Comparison of ENCODE assay signal across 19 cellular contexts in genomic region chr2:39405364-39405763, GRCh38. TPM values are rescaled to one million over a fixed set of nuclear protein-coding genes. Genes with fewer than 3 reads are reported as not detected.
DNase-seq lines count a peak whose midpoint lies in the region; ATAC-seq and TF ChIP-seq lines count a peak whose summit lies in the region.
"Had no signal": no experiment of that assay in that cellular context is flagged by ENCODE, and none has a peak within 500 bp of the region (broad histone marks: within the 10 kb centered on the region; RNA-seq: fewer than 3 reads in every experiment).

No MANE protein-coding gene starts in this region.

- TF ChIP-seq POLR2A in stomach (IDR thresholded peaks at IDR 0.05) = no peak

- H3K9me3 Mint-ChIP-seq in GM23338 (no peaks in the 10 kb centered on the region; the same call in 2 of the 3 replicates), endothelial cell (ENCODE audit: unreplicated experiment) (no peaks in the 10 kb centered on the region)
- H3K9me3 Mint-ChIP-seq: CD4-positive, alpha-beta memory T cell had no signal

- H3K36me3 ChIP-seq in GM23338 (ENCODE audit: insufficient read depth) = no peaks in the 10 kb centered on the region
- peaks cover 0 to 4% of the 10 kb centered on the region in 2 experiments for H3K36me3 ChIP-seq in trophoblast cell (ENCODE audit: control insufficient read depth in 1 of 2, insufficient read depth in 2 of 2, low read length in 2 of 2)
- no peaks in the 10 kb centered on the region for H3K36me3 ChIP-seq in left lung
- no peaks in the 10 kb centered on the region for H3K36me3 ChIP-seq in stomach
- H3K36me3 ChIP-seq: HAP-1, SJSA1 had no signal

- H3K4me1 Mint-ChIP-seq in GM23338 (peaks cover 79% of the 10 kb centered on the region), endothelial cell (ENCODE audit: unreplicated experiment) (peaks cover 89% of the 10 kb centered on the region)

- POLR2A ChIA-PET in RWPE1 (lab: Yijun Ruan, JAX; ENCODE audit: low non-redundant PET) = no interaction called here

- intact Hi-C loops in left lung (cut with DNase I) = no loop called here
- intact Hi-C loops in stomach (cut with DNase I; ENCODE audit: low total_unique reads) = no loop called here

- H4K20me1 ChIP-seq in GM23338 (replicated peaks; ENCODE audit: insufficient read depth) = no peaks in the 10 kb centered on the region; the same call in 1 of the 2 replicates

- H3K27me3 ChIP-seq in GM23338 (ENCODE audit: insufficient read depth) (no peaks in the 10 kb centered on the region), trophoblast cell (ENCODE audit: insufficient read depth, low read length) (no peaks in the 10 kb centered on the region), left lung (no peaks in the 10 kb centered on the region), stomach (no peaks in the 10 kb centered on the region)
- H3K27me3 ChIP-seq: SJSA1 had no signal

- H3K4me2 ChIP-seq in GM23338 (0 out of 2 replicates have a peak overlapping the region, but pooled peaks have one; percentile 44), trophoblast cell (ENCODE audit: low read length) (no peak overlapping the region)
- H3K4me2 ChIP-seq: A549, PC-9 had no signal

- H3K79me1 ChIP-seq in trophoblast cell (ENCODE audit: low read length) = peaks cover 10% of the 10 kb centered on the region

- WGBS in trophoblast cell (ENCODE audit: extremely low coverage, insufficient coverage, insufficient read length) = no CpG with 5 or more reads among the region's 4 CpGs
- WGBS in stomach, 5 donors = 73 to 87% (median 84%) methylated on average over 4 of the region's 4 CpGs

- no peak overlapping the region for H4K12ac ChIP-seq in trophoblast cell (ENCODE audit: low read depth, low read length)

- H3K9me2 ChIP-seq in GM23338 (ENCODE audit: insufficient read depth) = no peaks in the 10 kb centered on the region

- H3K27me3 Mint-ChIP-seq in GM23338 (ENCODE audit: insufficient read depth, low read depth, poor library complexity) (peaks cover 2% of the 10 kb centered on the region), endothelial cell (ENCODE audit: unreplicated experiment) (peaks cover 16% of the 10 kb centered on the region)
- H3K27me3 Mint-ChIP-seq: CD4-positive, alpha-beta memory T cell had no signal

- H3K27ac Mint-ChIP-seq in GM23338 (no peak overlapping the region), endothelial cell (ENCODE audit: unreplicated experiment) (no peak overlapping the region)

- peaks cover 79% of the 10 kb centered on the region for H3K4me1 ChIP-seq in GM23338 (ENCODE audit: insufficient read depth)
- peaks cover 13 to 26% of the 10 kb centered on the region in 2 experiments for H3K4me1 ChIP-seq in trophoblast cell (ENCODE audit: control insufficient read depth in 1 of 2, insufficient read depth in 2 of 2, low read length in 2 of 2)
- H3K4me1 ChIP-seq in left lung = peaks cover 13 to 40% of the 10 kb centered on the region in 2 donors
- H3K4me1 ChIP-seq in stomach = peaks cover 34 to 96% (median 68%) of the 10 kb centered on the region in 4 donors

- no peak overlapping the region for H3K9ac ChIP-seq in trophoblast cell (ENCODE audit: low read length)

- H3K79me2 ChIP-seq in GM23338 (replicated peaks; ENCODE audit: insufficient read depth) (peaks cover 100% of the 10 kb centered on the region), trophoblast cell (ENCODE audit: control insufficient read depth, insufficient read depth, low read length, poor library complexity) (peaks cover 16% of the 10 kb centered on the region)

- DNase-seq in GM23338 (ENCODE audit: low spot score) (no peak), RWPE1 (ENCODE audit: low spot score) (peak; percentile 23), endothelial cell (ENCODE audit: low spot score) (no peak), trophoblast cell (no peak), left lung (no peak), NOMO-1 (lab: John Stamatoyannopoulos, UW; ENCODE audit: unreplicated experiment in 2 of 2) (no peak), stomach (no peak)
- DNase-seq: CD4-positive, alpha-beta memory T cell; DMS153; KG1; MV-4-11; NCI-H187; NCI-H2227 treated with DMSO at 0.1 percent for 48 hours; NCI-H510A treated with DMSO at 0.1 percent for 48 hours; PC-9 had no signal

- H3K23ac ChIP-seq in trophoblast cell (ENCODE audit: low read length) = no peak overlapping the region

- no peak overlapping the region for H4K8ac ChIP-seq in trophoblast cell (ENCODE audit: low read depth, low read length)

- no peak overlapping the region for H3K14ac ChIP-seq in trophoblast cell (ENCODE audit: low read length)

- TF ChIP-seq CTCF in GM23338 (conservative IDR thresholded peaks at IDR 0.05; ENCODE audit: low read depth in 2 of 2) = no peak
- no peak for TF ChIP-seq CTCF in RWPE1 (conservative IDR thresholded peaks at IDR 0.05; ENCODE audit: low read depth)
- TF ChIP-seq CTCF in endothelial cell (IDR thresholded peaks at IDR 0.05; ENCODE audit: unreplicated experiment) = no peak
- TF ChIP-seq CTCF in left lung (IDR thresholded peaks at IDR 0.05) = no peak
- no peak for TF ChIP-seq CTCF in stomach (IDR thresholded peaks at IDR 0.05)

- H3F3A ChIP-seq in GM23338 (replicated peaks; ENCODE audit: low read depth) = no peaks in the 10 kb centered on the region

- H3K4ac ChIP-seq in trophoblast cell (ENCODE audit: low read depth, low read length) = peak overlapping the region; percentile 83

- H3K4me3 ChIP-seq in GM23338 (no peak overlapping the region), trophoblast cell (ENCODE audit: low read depth, low read length) (no peak overlapping the region), left lung (no peak overlapping the region), stomach (no peak overlapping the region)
- H3K4me3 ChIP-seq: A549, GM12878, HAP-1, PC-9, SJSA1 had no signal

- CTCF ChIA-PET in RWPE1 (lab: Yijun Ruan, JAX) = interaction anchor here (0.8 kb wide), 1 partner anchor 26 kb away, joined by 3 read pairs; no protein-coding TSS in a partner anchor

- no peak overlapping the region for H2BK120ac ChIP-seq in trophoblast cell (ENCODE audit: insufficient read depth, low read length, poor library complexity)

- H3K36me3 Mint-ChIP-seq in GM23338 (ENCODE audit: low read depth) = peaks cover 6% of the 10 kb centered on the region; the same call in 1 of the 3 replicates
- H3K36me3 Mint-ChIP-seq in endothelial cell (ENCODE audit: low read depth, unreplicated experiment) = peaks cover 9% of the 10 kb centered on the region

- no peak for TF ChIP-seq EP300 in stomach (IDR thresholded peaks at IDR 0.05)

- H3K4me3 Mint-ChIP-seq in GM23338 (no peak overlapping the region), endothelial cell (ENCODE audit: unreplicated experiment) (peak overlapping the region; percentile 33)
- H3K4me3 Mint-ChIP-seq: CD4-positive, alpha-beta memory T cell had no signal

- H2AK5ac ChIP-seq in trophoblast cell (ENCODE audit: low read length) = no peak overlapping the region

- no peaks in the 10 kb centered on the region for H3K9me3 ChIP-seq in trophoblast cell (ENCODE audit: insufficient read depth, low read depth, low read length)
- H3K9me3 ChIP-seq in left lung = no peaks in the 10 kb centered on the region
- H3K9me3 ChIP-seq in stomach = no peaks in the 10 kb centered on the region
- H3K9me3 ChIP-seq: A549, HAP-1, SJSA1 had no signal

- no peak overlapping the region for H3K18ac ChIP-seq in trophoblast cell (ENCODE audit: low read length)

- H2AFZ ChIP-seq in GM23338 (no peak overlapping the region), trophoblast cell (ENCODE audit: insufficient read depth, low read length, poor library complexity) (no peak overlapping the region)
- H2AFZ ChIP-seq: PC-9 had no signal

- H2BK12ac ChIP-seq in trophoblast cell (ENCODE audit: low read length) = no peak overlapping the region

- H3K27ac ChIP-seq in GM23338 (ENCODE audit: low read depth) (no peak overlapping the region), RWPE1 (peak overlapping the region; percentile 59), trophoblast cell (ENCODE audit: low read depth, low read length) (no peak overlapping the region), left lung (no peak overlapping the region), stomach (no peak overlapping the region)
- H3K27ac ChIP-seq: PC-9, SJSA1 had no signal

- no peak for ATAC-seq in GM23338
- no peak for ATAC-seq in left lung
- ATAC-seq: A549, GM12878 had no signal

- H2BK5ac ChIP-seq in trophoblast cell (ENCODE audit: low read depth, low read length, poor library complexity) = no peak overlapping the region

- no peak overlapping the region for H4K91ac ChIP-seq in trophoblast cell (ENCODE audit: low read depth, low read length)

TF ChIP-seq in GM23338, 12 proteins besides CTCF, POLR2A, EP300 and RAD21 (continues in another document):
- TF ChIP-seq NANOG (IDR thresholded peaks at IDR 0.05; ENCODE audit: borderline replicate concordance) (no peak), ZNF114 (CRISPR knock-in tag; IDR thresholded peaks at IDR 0.05) (no peak), EZH2 (IDR thresholded peaks at IDR 0.05; ENCODE audit: low read depth, unreplicated experiment) (no peak), REST (IDR thresholded peaks at IDR 0.05; ENCODE audit: unreplicated experiment) (no peak)

RNA-seq across cellular contexts. Expression of gene MAP4K3, which starts 31.7 kb away (rescaled TPM):
- 80.9 and 90.7 TPM in 2 replicates for total RNA-seq in GM23338 (2014; rRNA removed; shearing (Covaris generic))
- polyA plus RNA-seq in GM23338 (2016; fragmentation: Nextera tagmentation; extraction: Ambion mirVana) (27.4 and 33.0 TPM in 2 replicates), stomach (10 to 100 TPM; 13.5 to 20.0 (median 15.5) TPM)
- total RNA-seq in endothelial cell (ENCODE audit: unreplicated experiment) (51.1 TPM), left lung (10 to 100 TPM; 26.0 to 28.6 TPM), stomach (100 to 1,000 TPM in 2 of 5 donors, 10 to 100 TPM in 3; 86.4 to 166 (median 95.1) TPM)
- polyA plus RNA-seq in trophoblast cell (2013) = 24.7 and 24.8 TPM in 2 replicates
